Comparison of ENCODE assay signal across 8 cellular contexts in genomic region chr18:711693-712400, GRCh38. TPM values are rescaled to one million over a fixed set of nuclear protein-coding genes. Genes with fewer than 3 reads are reported as not detected.
DNase-seq lines count a peak whose midpoint lies in the region; ATAC-seq and TF ChIP-seq lines count a peak whose summit lies in the region.

No MANE protein-coding gene starts in this region.

- H3K9ac ChIP-seq in adipocyte (ENCODE audit: low read length): peak overlapping the region; percentile 88

- H3K27me3 ChIP-seq in adipocyte (replicated peaks; ENCODE audit: control insufficient read depth, insufficient read depth, low read length) (no peaks in the 10 kb centered on the region), prostate gland (replicated peaks; ENCODE audit: insufficient read depth) (no peaks in the 10 kb centered on the region)

- H3K4me1 ChIP-seq in adipocyte (ENCODE audit: control insufficient read depth, insufficient read depth, low read length): peaks cover 12% of the 10 kb centered on the region
- peaks cover 3% of the 10 kb centered on the region for H3K4me1 ChIP-seq in prostate gland (replicated peaks)

- peak overlapping the region; percentile 71 to 83 for H3K27ac ChIP-seq in prostate gland

- DNase-seq in ELR (ENCODE audit: low read depth) (peak; percentile 89), KG1 (lab: John Stamatoyannopoulos, UW) (peak; percentile 72), SKM-1 (lab: John Stamatoyannopoulos, UW; ENCODE audit: unreplicated experiment) (peak; percentile 29), adipocyte (ENCODE audit: low read depth) (peak; percentile 91), left cardiac atrium (peak; percentile 83), prostate gland (ENCODE audit: low spot score) (peak; percentile 71), ureter (ENCODE audit: low spot score) (peak; percentile 75)

- peak overlapping the region; percentile 96 for H3K4me3 ChIP-seq in adipocyte (ENCODE audit: low read length)
- peak overlapping the region; percentile 49 to 64 for H3K4me3 ChIP-seq in prostate gland

- no peak for TF ChIP-seq POLR2A in prostate gland (IDR thresholded peaks at IDR 0.05)

- intact Hi-C loops in left cardiac atrium (cut with DNase I) (no loop called here), prostate gland (cut with DNase I) (loop anchor here (5.0 kb wide), 1 partner anchor 55 kb away; the partner anchor contains the start of gene TYMS)

- H3K36me3 ChIP-seq in adipocyte (ENCODE audit: control insufficient read depth, insufficient read depth, low read length, severe bottlenecking) (peaks cover 6% of the 10 kb centered on the region), prostate gland (no peaks in the 10 kb centered on the region)

- ATAC-seq in GM21737 (IDR thresholded peaks at IDR 0.05; ENCODE audit: unreplicated experiment) (peak; percentile 56), left cardiac atrium (peak; percentile 56 to 62)

- H3K9me3 ChIP-seq in adipocyte (ENCODE audit: control insufficient read depth, low read length) (no peaks in the 10 kb centered on the region), prostate gland (no peaks in the 10 kb centered on the region)

- TF ChIP-seq CTCF in prostate gland (IDR thresholded peaks at IDR 0.05): no peak

- WGBS in prostate gland: under 1% methylated on average over 41 of the region's 42 CpGs

RNA-seq across cellular contexts. Expression of gene ENOSF1, which starts 0.6 kb away (rescaled TPM):
- total RNA-seq in left cardiac atrium: 10 to 100 TPM; 35.6 to 41.5 TPM
- total RNA-seq in prostate gland: 100 to 1,000 TPM in 1 of 2 donors, 10 to 100 TPM in 1; 84.8 to 114 TPM
- total RNA-seq in ureter: 221 TPM

RNA-seq across cellular contexts. Expression of gene TYMS, which starts 54.4 kb away (rescaled TPM):
- total RNA-seq in left cardiac atrium (1 to 10 TPM; 3.8 to 7.3 TPM), prostate gland (1 to 10 TPM; 8.2 to 9.6 TPM), ureter (5.1 TPM)

Comparison
In these comparisons a context has a peak if more than half of its experiments do, and no peak if none do; other contexts are left out.
1. Peak in every context shown above with its lines: DNase-seq, ATAC-seq, H3K4me3 ChIP-seq and H3K27ac ChIP-seq.
2. DNase-seq: peak in every context shown above with its lines; median percentile 91 in adipocyte; 89 in ELR; 83 in left cardiac atrium; 75 in ureter; 72 in KG1; 71 in prostate gland; 29 in SKM-1.